Comparison of ENCODE assay signal across 27 cellular contexts in genomic region chr13:87810920-87811344, GRCh38.
DNase-seq lines count a peak whose midpoint lies in the region; ATAC-seq lines count a peak whose summit lies in the region.
"Had no signal": no experiment of that assay in that cellular context is flagged by ENCODE, and none has a peak within 500 bp of the region (broad histone marks: within the 10 kb centered on the region; RNA-seq: fewer than 3 reads in every experiment).

No MANE protein-coding gene starts in this region.

- WGBS in mesendoderm (ENCODE audit: extremely low coverage, insufficient coverage, low lambda C conversion rate), result no CpG with 5 or more reads among the region's 14 CpGs

- no peak overlapping the region for H3K27ac ChIP-seq in mesendoderm (ENCODE audit: low read depth, low read length)
- H3K27ac ChIP-seq: BLaER1, esophagus muscularis mucosa, hepatocyte, left lung, ovary, right atrium auricular region had no signal

- no peaks in the 10 kb centered on the region for H3K79me2 ChIP-seq in mesendoderm (ENCODE audit: control insufficient read depth, insufficient read depth, low read length)
- H3K79me2 ChIP-seq: hepatocyte had no signal

- H2AK5ac ChIP-seq in mesendoderm (ENCODE audit: low read length), result no peak overlapping the region

- H3K9ac ChIP-seq in mesendoderm (ENCODE audit: low read length), result no peak overlapping the region
- H3K9ac ChIP-seq: BLaER1 had no signal

- ATAC-seq in GM21367 (IDR thresholded peaks at IDR 0.05; ENCODE audit: unreplicated experiment), result no peak
- ATAC-seq: activated T-cell treated with anti-CD3 and anti-CD28 coated beads, Interleukin-2, amount 50 U/mL, for 4 hours; left lung; natural killer cell; stimulated activated naive CD8-positive, alpha-beta T cell treated with anti-CD3 and anti-CD28 coated beads, Interleukin-15, Interleukin-2, amounts not matched to agents 100 U/mL and 50 U/mL, for 24 hours had no signal

- no peak overlapping the region for H3K4me2 ChIP-seq in mesendoderm (ENCODE audit: low read length)
- H3K4me2 ChIP-seq: BLaER1 had no signal

- no peaks in the 10 kb centered on the region for H3K36me3 ChIP-seq in mesendoderm (ENCODE audit: control insufficient read depth, insufficient read depth, low read length)
- H3K36me3 ChIP-seq: BLaER1, esophagus muscularis mucosa, left lung, ovary, right atrium auricular region had no signal

- no peaks in the 10 kb centered on the region for H3K79me1 ChIP-seq in mesendoderm (ENCODE audit: low read length)

- peak; percentile 14 for DNase-seq in D341Med (ENCODE audit: low spot score)
- DNase-seq in NCI-H146 (lab: John Stamatoyannopoulos, UW), result peak; percentile 81
- peak; percentile 57 for DNase-seq in SW480 (ENCODE audit: low spot score)
- no peak for DNase-seq in mesendoderm
- no peak for DNase-seq in SW 1271 (lab: John Stamatoyannopoulos, UW)
- no peak for DNase-seq in NCI-H1092 treated with DMSO at 0.1 percent for 48 hours (lab: John Stamatoyannopoulos, UW)
- DNase-seq in T-helper 1 cell, result no peak
- DNase-seq: ACHN; activated CD4-positive, alpha-beta T cell treated with anti-CD3 and anti-CD28 coated beads for 4 hours; activated naive CD4-positive, alpha-beta T cell; activated T-cell treated with anti-CD3 and anti-CD28 coated beads, Interleukin-2, amount 50 U/mL, for 4 hours; COR-L47; DMS79 treated with DMSO at 0.1 percent for 48 hours; effector memory CD4-positive, alpha-beta T cell; immature natural killer cell; natural killer cell; NCI-H1436; NCI-H510A; ovary; stimulated activated CD4-positive, alpha-beta T cell treated with anti-CD3 and anti-CD28 coated beads, Interleukin-12 subunit alpha, Interleukin-12 subunit beta, amount 100 ng/mL, for 4 hours; stimulated activated naive CD8-positive, alpha-beta T cell treated with anti-CD3 and anti-CD28 coated beads, Interleukin-15, Interleukin-2, amounts not matched to agents 100 U/mL and 50 U/mL, for 24 hours had no signal

- H3K23ac ChIP-seq in mesendoderm (ENCODE audit: low read length), result no peak overlapping the region

- no peaks in the 10 kb centered on the region for H3K27me3 ChIP-seq in mesendoderm (ENCODE audit: insufficient read depth, low read length, poor library complexity)
- H3K27me3 ChIP-seq: BLaER1, hepatocyte, left lung, ovary, right atrium auricular region had no signal

- H3K4me3 ChIP-seq in mesendoderm (ENCODE audit: low read length), result no peak overlapping the region
- H3K4me3 ChIP-seq: BLaER1, esophagus muscularis mucosa, hepatocyte, left lung, ovary, right atrium auricular region had no signal

- no peak overlapping the region for H3K56ac ChIP-seq in mesendoderm (ENCODE audit: low read length)

- H3K18ac ChIP-seq in mesendoderm (ENCODE audit: low read length), result no peak overlapping the region

- no peak overlapping the region for H2BK120ac ChIP-seq in mesendoderm (ENCODE audit: low read depth, low read length)

- H2BK5ac ChIP-seq in mesendoderm (ENCODE audit: low read length), result no peak overlapping the region

- no peak overlapping the region for H2BK15ac ChIP-seq in mesendoderm (replicated peaks; ENCODE audit: low read depth)

- no peak overlapping the region for H4K8ac ChIP-seq in mesendoderm (ENCODE audit: low read depth, low read length)

- no peak overlapping the region for H4K5ac ChIP-seq in mesendoderm (ENCODE audit: low read length)

- H3K4ac ChIP-seq in mesendoderm (ENCODE audit: low read depth, low read length), result peak overlapping the region; percentile 52

- no peaks in the 10 kb centered on the region for H3K4me1 ChIP-seq in mesendoderm (ENCODE audit: control insufficient read depth, low read depth, low read length)
- H3K4me1 ChIP-seq: BLaER1, esophagus muscularis mucosa, left lung, right atrium auricular region had no signal

Comparison
In these comparisons a context has a peak if more than half of its experiments do, and no peak if none do; other contexts are left out.
1. DNase-seq: peak in D341Med (single experiment), NCI-H146 (single experiment) and SW480 (single experiment); none in mesendoderm (single experiment), SW 1271 (0 of 2), NCI-H1092 treated with DMSO at 0.1 percent for 48 hours (single experiment) and T-helper 1 cell (0 of 5).